In genomic region chr15:78024883-78025282, GRCh38 we compare ENCODE assay signal across 18 cellular contexts. TPM values are rescaled to one million over a fixed set of nuclear protein-coding genes. Genes with fewer than 3 reads are reported as not detected.
DNase-seq lines count a peak whose midpoint lies in the region; ATAC-seq and TF ChIP-seq lines count a peak whose summit lies in the region.
"Had no signal": no experiment of that assay in that cellular context is flagged by ENCODE, and none has a peak within 500 bp of the region (broad histone marks: within the 10 kb centered on the region; RNA-seq: fewer than 3 reads in every experiment).

No MANE protein-coding gene starts in this region.

- DNase-seq in HL-60 (ENCODE audit: low read depth in 1 of 2, low spot score in 1 of 2) (no peak), left lung (no peak), gastrocnemius medialis (no peak), substantia nigra (lab: John Stamatoyannopoulos, UW) (no peak), T1000 (lab: John Stamatoyannopoulos, UW) (no peak)
- no peak for DNase-seq in activated CD8-positive, alpha-beta T cell treated with anti-CD3 and anti-CD28 coated beads for 36 hours
- DNase-seq: activated naive CD4-positive, alpha-beta T cell treated with Interleukin-2 at 50 U/mL for 16 hours; BE2C; dermis blood vessel endothelial cell; NCI-H146; SIG-M5; stimulated activated CD4-positive, alpha-beta T cell treated with anti-CD3 and anti-CD28 coated beads, Interleukin-2, amount 100 ng/mL, for 48 hours had no signal

- H3K4me3 ChIP-seq in HL-60 (replicated peaks; ENCODE audit: insufficient read depth, low read length) = no peak overlapping the region
- no peak overlapping the region for H3K4me3 ChIP-seq in left lung
- no peak overlapping the region for H3K4me3 ChIP-seq in gastrocnemius medialis
- H3K4me3 ChIP-seq: body of pancreas, testis had no signal

- H3K27me3 ChIP-seq in HL-60 (ENCODE audit: insufficient read depth, poor library complexity, severe bottlenecking) (no peaks in the 10 kb centered on the region), left lung (no peaks in the 10 kb centered on the region), gastrocnemius medialis (no peaks in the 10 kb centered on the region)
- H3K27me3 ChIP-seq: BE2C, body of pancreas, testis had no signal

- intact Hi-C loops in activated CD8-positive, alpha-beta T cell treated with anti-CD3 and anti-CD28 coated beads for 36 hours (cut with micrococcal nuclease) = no loop called here
- intact Hi-C loops in left lung (cut with DNase I) (no loop called here), gastrocnemius medialis (cut with DNase I; ENCODE audit: low total_unique reads) (no loop called here)

- in situ Hi-C loops in gastrocnemius medialis (cut with MboI; ENCODE audit: low sequenced_read_pairs in 4 of 4) = no loop called here

- H3K4me1 Mint-ChIP-seq in activated CD8-positive, alpha-beta T cell treated with anti-CD3 and anti-CD28 coated beads for 36 hours (ENCODE audit: low read depth) = no peaks in the 10 kb centered on the region
- H3K4me1 Mint-ChIP-seq: memory B cell, neural crest cell had no signal

- H3K9me3 ChIP-seq in left lung (no peaks in the 10 kb centered on the region), gastrocnemius medialis (no peaks in the 10 kb centered on the region)
- H3K9me3 ChIP-seq: BE2C, body of pancreas, testis had no signal

- no peak for TF ChIP-seq POLR2A in gastrocnemius medialis (IDR thresholded peaks at IDR 0.05)

- peak overlapping the region; percentile 21 for H3K27ac Mint-ChIP-seq in activated CD8-positive, alpha-beta T cell treated with anti-CD3 and anti-CD28 coated beads for 36 hours
- H3K27ac Mint-ChIP-seq: memory B cell had no signal

- no peak overlapping the region for H3K4me3 Mint-ChIP-seq in activated CD8-positive, alpha-beta T cell treated with anti-CD3 and anti-CD28 coated beads for 36 hours
- H3K4me3 Mint-ChIP-seq: memory B cell, neural crest cell had no signal

- TF ChIP-seq CTCF in HL-60 (IDR thresholded peaks at IDR 0.05; ENCODE audit: insufficient read depth, low read length) (no peak), left lung (IDR thresholded peaks at IDR 0.05) (no peak), gastrocnemius medialis (IDR thresholded peaks at IDR 0.05 in 4 of 5, conservative IDR thresholded peaks at IDR 0.05 in 1 of 5) (no peak)
- TF ChIP-seq CTCF in activated CD8-positive, alpha-beta T cell treated with anti-CD3 and anti-CD28 coated beads for 36 hours (IDR thresholded peaks at IDR 0.05) = no peak

- CTCF ChIA-PET in activated CD8-positive, alpha-beta T cell treated with anti-CD3 and anti-CD28 coated beads for 36 hours (lab: Charles Lee) = interaction anchor here (0.6 to 1.4 kb wide), 2 partner anchors 58 to 61 kb away, joined by 3 read pairs; no protein-coding TSS in a partner anchor

- no peak for ATAC-seq in activated CD8-positive, alpha-beta T cell treated with anti-CD3 and anti-CD28 coated beads for 36 hours
- ATAC-seq in left lung = no peak
- ATAC-seq in gastrocnemius medialis = no peak
- ATAC-seq in GM18498 (IDR thresholded peaks at IDR 0.05; ENCODE audit: unreplicated experiment) = no peak
- ATAC-seq: activated CD4-positive, CD25-positive, alpha-beta regulatory T cell treated with anti-CD3 and anti-CD28 coated beads, Interleukin-2, amount 50 U/mL, for 24 hours had no signal

- H3K4me1 ChIP-seq in left lung (peaks cover 20 to 37% of the 10 kb centered on the region in 2 donors), gastrocnemius medialis (peaks cover 21 to 23% of the 10 kb centered on the region in 2 donors)

- POLR2A ChIA-PET in activated CD8-positive, alpha-beta T cell treated with anti-CD3 and anti-CD28 coated beads for 36 hours (lab: Charles Lee) = no interaction called here

- peaks cover 44% of the 10 kb centered on the region for H3K36me3 Mint-ChIP-seq in activated CD8-positive, alpha-beta T cell treated with anti-CD3 and anti-CD28 coated beads for 36 hours (ENCODE audit: low read depth)

- H3K27me3 Mint-ChIP-seq in activated CD8-positive, alpha-beta T cell treated with anti-CD3 and anti-CD28 coated beads for 36 hours = no peaks in the 10 kb centered on the region
- H3K27me3 Mint-ChIP-seq: memory B cell had no signal

- peak overlapping the region; percentile 41 for H3K27ac ChIP-seq in HL-60 (replicated peaks)
- H3K27ac ChIP-seq in left lung = peak overlapping the region; percentile 49 to 81
- peak overlapping the region; percentile 30 to 62 (median 48) for H3K27ac ChIP-seq in gastrocnemius medialis
- H3K27ac ChIP-seq in substantia nigra (ENCODE audit: low read depth, low read length, poor library complexity, severe bottlenecking) = no peak overlapping the region

- no peaks in the 10 kb centered on the region for H3K9me3 Mint-ChIP-seq in activated CD8-positive, alpha-beta T cell treated with anti-CD3 and anti-CD28 coated beads for 36 hours
- H3K9me3 Mint-ChIP-seq: memory B cell, neural crest cell had no signal

- peaks cover 5 to 89% of the 10 kb centered on the region in 2 donors for H3K36me3 ChIP-seq in left lung
- peaks cover 0 to 11% of the 10 kb centered on the region in 2 donors for H3K36me3 ChIP-seq in gastrocnemius medialis

RNA-seq across cellular contexts. Expression of gene TBC1D2B, which starts 52.6 kb away (rescaled TPM):
- 10 to 100 TPM; 62.9 to 65.7 TPM for total RNA-seq in activated CD8-positive, alpha-beta T cell treated with anti-CD3 and anti-CD28 coated beads for 36 hours
- total RNA-seq in left lung (10 to 100 TPM; 56.2 to 64.9 TPM), gastrocnemius medialis (1 to 10 TPM; 4.7 to 9.6 (median 8.1) TPM)

Comparison
In these comparisons a context has a peak if more than half of its experiments do, and no peak if none do; other contexts are left out.
1. RNA of gene TBC1D2B, which starts 52.6 kb away (total RNA-seq): 62.9 to 65.7 TPM in activated CD8-positive, alpha-beta T cell treated with anti-CD3 and anti-CD28 coated beads for 36 hours and 56.2 to 64.9 TPM in left lung; 4.7 to 9.6 TPM in gastrocnemius medialis; every median in the first group is over 4 times any median in the second.